In genomic region chr20:33394718-33395117, GRCh38 we compare ENCODE assay signal across 19 cellular contexts. TPM values are rescaled to one million over a fixed set of nuclear protein-coding genes. Genes with fewer than 3 reads are reported as not detected.
DNase-seq lines count a peak whose midpoint lies in the region; ATAC-seq, FAIRE-seq and TF ChIP-seq lines count a peak whose summit lies in the region.
"Had no signal": no experiment of that assay in that cellular context is flagged by ENCODE, and none has a peak within 500 bp of the region (broad histone marks: within the 10 kb centered on the region; RNA-seq: fewer than 3 reads in every experiment).

No MANE protein-coding gene starts in this region.

- H4K20me1 ChIP-seq in PC-3 (ENCODE audit: low read length), result peaks cover 10% of the 10 kb centered on the region; the same call in 1 of the 2 replicates

- POLR2A ChIA-PET in A549 (lab: Yijun Ruan, JAX), result no interaction called here
- POLR2A ChIA-PET in PC-3 (lab: Charles Lee; ENCODE audit: unreplicated experiment), result no interaction called here

- H3K27ac ChIP-seq in A549 (no peak overlapping the region), PC-3 (ENCODE audit: low read length) (no peak overlapping the region), foreskin keratinocyte (no peak overlapping the region), mesendoderm (ENCODE audit: low read depth, low read length) (no peak overlapping the region)
- H3K27ac ChIP-seq: heart right ventricle had no signal

- 0 out of 3 replicates have a peak, but pooled peaks have one; percentile 17 for TF ChIP-seq CTCF in A549 (IDR thresholded peaks at IDR 0.05)
- TF ChIP-seq CTCF in D721Med (IDR thresholded peaks at IDR 0.05; ENCODE audit: insufficient read depth, missing control alignments), result peak; percentile 8
- TF ChIP-seq CTCF in PC-3 (conservative IDR thresholded peaks at IDR 0.05; ENCODE audit: low read depth, low read length), result peak; percentile 45; the same call in 1 of the 2 replicates
- TF ChIP-seq CTCF in foreskin keratinocyte (conservative IDR thresholded peaks at IDR 0.05), result peak; percentile 36

- H4K5ac ChIP-seq in mesendoderm (ENCODE audit: low read length), result no peak overlapping the region

- H3K79me1 ChIP-seq in mesendoderm (ENCODE audit: low read length), result peaks cover 12% of the 10 kb centered on the region

- H3K9me2 ChIP-seq in PC-3 (replicated peaks; ENCODE audit: low read length), result no peaks in the 10 kb centered on the region

- DNase-seq in A549 (ENCODE audit: low read depth in 1 of 2, low spot score in 1 of 2) (no peak), D721Med (ENCODE audit: insufficient read length, low spot score) (no peak), PC-3 (peak; percentile 17), foreskin keratinocyte (no peak), mesendoderm (no peak), NAMALWA (ENCODE audit: low spot score) (no peak), H7 (no peak)
- DNase-seq: activated CD8-positive, alpha-beta memory T cell treated with anti-CD3 and anti-CD28 coated beads, Interleukin-2, amount 10 ng/mL, durations not matched to agents 7 days and 5 days; activated naive CD4-positive, alpha-beta T cell treated with Interleukin-2 at 50 U/mL for 16 hours; DMS79; heart right ventricle; NCI-H1092 treated with DMSO at 0.1 percent for 48 hours; right cardiac atrium; SHP77 treated with DMSO at 0.1 percent for 48 hours; substantia nigra; T-helper 2 cell had no signal

- TF ChIP-seq RAD21 in A549 (conservative IDR thresholded peaks at IDR 0.05 in 1 of 2, IDR thresholded peaks at IDR 0.05 in 1 of 2), result peak; percentile 14 to 27; a peak in 1 of 5 replicates

- no peak overlapping the region for H3K18ac ChIP-seq in mesendoderm (ENCODE audit: low read length)

- no peak overlapping the region for H2AK5ac ChIP-seq in mesendoderm (ENCODE audit: low read length)

- BruUV-seq in PC-3 (replicated peaks; lab: Mats Ljungman, UMichigan), result no TSS peak

- peaks cover 34% of the 10 kb centered on the region; the same call in 1 of the 2 replicates for H3K36me3 ChIP-seq in PC-3 (ENCODE audit: low read depth, low read length)
- peaks cover 2% of the 10 kb centered on the region for H3K36me3 ChIP-seq in mesendoderm (ENCODE audit: control insufficient read depth, insufficient read depth, low read length)
- peaks cover 24% of the 10 kb centered on the region for H3K36me3 ChIP-seq in H7 (replicated peaks; ENCODE audit: control insufficient read depth, insufficient read depth, low read length)

- ATAC-seq in A549 (peak in 1 of 2 experiments; percentile 40; a peak in 1 of 6 replicates), PC-3 (peak; percentile 40; the same call in 1 of the 2 replicates), foreskin keratinocyte (no peak), GM21717 (IDR thresholded peaks at IDR 0.05; ENCODE audit: unreplicated experiment) (no peak)
- ATAC-seq: activated CD8-positive, alpha-beta memory T cell treated with anti-CD3 and anti-CD28 coated beads, Interleukin-2, amount 10 ng/mL, durations not matched to agents 7 days and 5 days; esophagus mucosa; heart right ventricle; right cardiac atrium had no signal

- H2BK5ac ChIP-seq in mesendoderm (ENCODE audit: low read length), result no peak overlapping the region

- H4K8ac ChIP-seq in mesendoderm (ENCODE audit: low read depth, low read length), result no peak overlapping the region

- no peak overlapping the region for H3K4me2 ChIP-seq in A549
- no peak overlapping the region for H3K4me2 ChIP-seq in PC-3 (ENCODE audit: low read length)
- no peak overlapping the region for H3K4me2 ChIP-seq in mesendoderm (ENCODE audit: low read length)

- H3K9ac ChIP-seq in PC-3 (ENCODE audit: low read length), result no peak overlapping the region
- H3K9ac ChIP-seq in mesendoderm (ENCODE audit: low read length), result no peak overlapping the region

- no peak for TF ChIP-seq EP300 in A549 (IDR thresholded peaks at IDR 0.05)

- H3K27me3 ChIP-seq in PC-3 (ENCODE audit: low read length) (no peaks in the 10 kb centered on the region), foreskin keratinocyte (no peaks in the 10 kb centered on the region), mesendoderm (ENCODE audit: insufficient read depth, low read length, poor library complexity) (no peaks in the 10 kb centered on the region), H7 (ENCODE audit: control insufficient read depth, insufficient read depth, low read length) (no peaks in the 10 kb centered on the region)
- H3K27me3 ChIP-seq: heart right ventricle had no signal

- no peak overlapping the region for H2BK120ac ChIP-seq in mesendoderm (ENCODE audit: low read depth, low read length)

- no peaks in the 10 kb centered on the region for H3F3A ChIP-seq in PC-3 (ENCODE audit: low read length, unreplicated experiment)

- H3K9me3 ChIP-seq in A549 (no peaks in the 10 kb centered on the region), PC-3 (ENCODE audit: low read length) (no peaks in the 10 kb centered on the region)
- H3K9me3 ChIP-seq: heart right ventricle had no signal

- H3K4me3 ChIP-seq in A549 (no peak overlapping the region), PC-3 (ENCODE audit: low read length) (no peak overlapping the region), mesendoderm (ENCODE audit: low read length) (no peak overlapping the region), H7 (ENCODE audit: insufficient read depth, low read depth, low read length) (no peak overlapping the region)
- H3K4me3 ChIP-seq: heart right ventricle had no signal

- TF ChIP-seq POLR2A in A549 (IDR thresholded peaks at IDR 0.05; ENCODE audit: low read length), result no peak

- no peak overlapping the region for H2AFZ ChIP-seq in PC-3 (ENCODE audit: low read length)

- H2BK15ac ChIP-seq in mesendoderm (replicated peaks; ENCODE audit: low read depth), result no peak overlapping the region

- 97% methylated on average over 4 of the region's 4 CpGs for WGBS in A549 (ENCODE audit: missing lambda C conversion rate)
- 100% methylated on average over 1 of the region's 4 CpGs for WGBS in mesendoderm (ENCODE audit: extremely low coverage, insufficient coverage, low lambda C conversion rate)

- FAIRE-seq in A549 (lab: Jason Lieb, UNC), result no peak
- no peak for FAIRE-seq in D721Med (lab: Jason Lieb, UNC)
- FAIRE-seq: islet of Langerhans had no signal

- intact Hi-C loops in PC-3 (cut with micrococcal nuclease), result no loop called here

- H3K56ac ChIP-seq in mesendoderm (ENCODE audit: low read length), result no peak overlapping the region

- CTCF ChIA-PET in A549 (lab: Yijun Ruan, JAX) (interaction anchor here (0.5 to 1.6 kb wide), 4 partner anchors 10 to 461 kb away, joined by 3 to 7 read pairs (median 4); no protein-coding TSS in a partner anchor), PC-3 (lab: Charles Lee) (interaction anchor here (0.7 kb wide), 1 partner anchor 20 kb away, joined by 3 read pairs; no protein-coding TSS in a partner anchor)

- H3K79me2 ChIP-seq in PC-3 (ENCODE audit: low read length) (peaks cover 33% of the 10 kb centered on the region), mesendoderm (ENCODE audit: control insufficient read depth, insufficient read depth, low read length) (peaks cover 17% of the 10 kb centered on the region)

- H3K23ac ChIP-seq in mesendoderm (ENCODE audit: low read length), result no peak overlapping the region

- no peak overlapping the region for H3K4ac ChIP-seq in mesendoderm (ENCODE audit: low read depth, low read length)

- peaks cover under 1% of the 10 kb centered on the region; the same call in 1 of the 3 replicates for H3K4me1 ChIP-seq in A549
- peaks cover under 1% of the 10 kb centered on the region; the same call in 1 of the 2 replicates for H3K4me1 ChIP-seq in PC-3 (ENCODE audit: insufficient read depth, low read length)
- no peaks in the 10 kb centered on the region for H3K4me1 ChIP-seq in foreskin keratinocyte
- H3K4me1 ChIP-seq in mesendoderm (ENCODE audit: control insufficient read depth, low read depth, low read length), result no peaks in the 10 kb centered on the region

TF ChIP-seq in A549, 52 proteins besides CTCF, POLR2A, EP300 and RAD21:
- TF ChIP-seq NFE2L2 (conservative IDR thresholded peaks at IDR 0.05; ENCODE audit: low read length) (no peak), SMC3 (IDR thresholded peaks at IDR 0.05) (no peak), FOXS1 (CRISPR knock-in tag; IDR thresholded peaks at IDR 0.05) (no peak), ZNF302 (CRISPR knock-in tag; IDR thresholded peaks at IDR 0.05) (no peak), ZC3H11A (IDR thresholded peaks at IDR 0.05) (no peak), CEBPB (IDR thresholded peaks at IDR 0.05) (no peak), ZSCAN20 (CRISPR knock-in tag; IDR thresholded peaks at IDR 0.05) (no peak), SREBF2 (IDR thresholded peaks at IDR 0.05) (no peak), ATOH8 (CRISPR knock-in tag; IDR thresholded peaks at IDR 0.05; ENCODE audit: low read depth) (no peak)

RNA-seq across cellular contexts. Expression of gene CDK5RAP1, which starts 6.6 kb away (rescaled TPM):
- 39.7 and 42.5 TPM in 2 replicates for polyA plus RNA-seq in A549 (2011; rRNA removed)
- polyA plus RNA-seq in A549 (2012; cell fraction: cytosol; rRNA removed), result 33.1 and 33.7 TPM in 2 replicates
- 42.4 and 59.1 TPM in 2 replicates for polyA plus RNA-seq in A549 (2012; cell fraction: nucleus; rRNA removed)
- polyA plus RNA-seq in A549 (2017; fragmentation: RNase III; extraction: RNeasy Plus Mini Kit Qiagen cat#74134 plus additional on column Dnase treatment), result 39.6 to 40.4 TPM (median 40.3 TPM) in 3 replicates
- polyA minus RNA-seq in A549 (2011; rRNA and poly(A)+ RNA removed), result 38.7 and 41.2 TPM in 2 replicates
- total RNA-seq in PC-3 (2014; rRNA removed), result 31.2 and 53.4 TPM in 2 replicates
- total RNA-seq in foreskin keratinocyte, result 32.9 and 43.0 TPM in 2 replicates
- 40.2 and 47.7 TPM in 2 replicates for polyA plus RNA-seq in foreskin keratinocyte
- polyA plus RNA-seq in mesendoderm (2013, experiment 1 of 2), result 23.9 TPM
- 22.7 TPM for polyA plus RNA-seq in mesendoderm (2013, experiment 2 of 2)
- 49.9 and 57.2 TPM in 2 replicates for total RNA-seq in H7 (2014; rRNA removed; shearing (Covaris generic))

RNA-seq across cellular contexts. Expression of gene SNTA1, which starts 48.8 kb away (rescaled TPM):
- 5.6 and 6.5 TPM in 2 replicates for polyA plus RNA-seq in A549 (2011; rRNA removed)
- polyA plus RNA-seq in A549 (2012; cell fraction: cytosol; rRNA removed), result 7.5 and 10.5 TPM in 2 replicates
- 6.7 and 7.2 TPM in 2 replicates for polyA plus RNA-seq in A549 (2012; cell fraction: nucleus; rRNA removed)
- 5.5 to 6.6 TPM (median 6.4 TPM) in 3 replicates for polyA plus RNA-seq in A549 (2017; fragmentation: RNase III; extraction: RNeasy Plus Mini Kit Qiagen cat#74134 plus additional on column Dnase treatment)
- polyA minus RNA-seq in A549 (2011; rRNA and poly(A)+ RNA removed), result 6.0 and 8.3 TPM in 2 replicates
- total RNA-seq in PC-3 (2014; rRNA removed), result 25.9 and 29.4 TPM in 2 replicates
- 4.7 and 5.8 TPM in 2 replicates for total RNA-seq in foreskin keratinocyte
- polyA plus RNA-seq in foreskin keratinocyte, result 5.2 and 6.2 TPM in 2 replicates
- 2.2 TPM for polyA plus RNA-seq in mesendoderm (2013, experiment 1 of 2)
- polyA plus RNA-seq in mesendoderm (2013, experiment 2 of 2), result 2.7 TPM
- 3.8 and 6.0 TPM in 2 replicates for total RNA-seq in H7 (2014; rRNA removed; shearing (Covaris generic))
